Comparison of ENCODE assay signal across 1 cellular context in the genomic region with DNA sequence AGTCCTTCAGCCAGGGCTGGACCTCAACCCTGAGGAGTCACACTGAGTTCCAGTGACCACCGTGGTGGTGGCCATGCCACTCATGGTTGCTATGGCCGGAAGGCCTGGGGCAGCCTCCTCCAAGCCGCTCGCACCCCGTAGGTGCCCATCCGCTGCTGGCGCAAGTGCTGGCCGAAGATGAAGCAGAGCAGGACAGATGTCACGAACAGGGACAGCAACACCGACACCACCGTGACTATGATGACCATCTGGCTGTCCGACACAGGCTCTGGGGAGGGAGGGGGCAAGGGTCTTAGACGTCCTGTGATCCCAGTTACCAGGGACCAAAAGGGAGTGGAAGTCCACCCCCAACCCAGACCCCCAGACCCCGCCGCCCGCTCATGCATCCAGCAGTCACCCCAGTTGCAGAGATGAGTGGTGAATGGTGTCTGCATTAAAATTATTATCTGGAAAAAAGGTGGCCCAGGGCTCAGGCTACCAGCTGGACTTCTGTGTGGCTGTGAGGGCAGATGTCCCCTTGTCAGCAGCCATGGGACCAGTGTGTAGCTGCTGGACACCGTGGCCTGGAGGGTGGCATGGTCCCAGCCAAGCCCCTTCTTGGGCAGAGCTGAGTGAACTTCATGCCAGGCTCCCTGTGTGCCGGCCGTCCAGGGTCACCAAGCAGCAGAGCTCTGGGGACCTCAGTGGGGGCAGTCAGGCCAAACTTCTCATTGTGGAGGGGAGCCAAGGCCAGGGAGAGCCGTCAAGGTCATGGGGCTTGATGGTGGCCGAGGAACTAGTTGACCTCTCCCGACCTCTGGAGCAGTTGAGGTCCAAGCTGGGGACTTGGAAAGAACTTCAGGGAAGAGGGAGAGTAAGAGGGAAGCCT.
TF ChIP-seq lines count a peak whose summit lies in the region.

No MANE protein-coding gene starts in this region.

TF ChIP-seq in IMR-90, 13 proteins besides CTCF, POLR2A, EP300 and RAD21:
- TF ChIP-seq RFX5 (IDR thresholded peaks at IDR 0.05; ENCODE audit: low read depth, low read length) (no peak), MAZ (IDR thresholded peaks at IDR 0.05; ENCODE audit: borderline replicate concordance, low read depth, low read length) (no peak), FOS (IDR thresholded peaks at IDR 0.05; ENCODE audit: low read depth, low read length) (no peak), ELK1 (IDR thresholded peaks at IDR 0.05; ENCODE audit: borderline replicate concordance, low read depth, low read length) (no peak), CEBPB (IDR thresholded peaks at IDR 0.05; ENCODE audit: low read depth, low read length) (no peak), MAFK (IDR thresholded peaks at IDR 0.05; ENCODE audit: low read depth, low read length) (no peak), BHLHE40 (IDR thresholded peaks at IDR 0.05; ENCODE audit: low read depth, low read length) (no peak), NFE2L2 (IDR thresholded peaks at IDR 0.05; ENCODE audit: low read depth, low read length) (no peak), SMC3 (IDR thresholded peaks at IDR 0.05; ENCODE audit: low read depth, low read length) (no peak), RCOR1 (IDR thresholded peaks at IDR 0.05; ENCODE audit: insufficient replicate concordance, low read length) (no peak), USF2 (IDR thresholded peaks at IDR 0.05; ENCODE audit: low read depth, low read length) (no peak)
